In genomic region chr11:99893803-99894202, GRCh38 we compare ENCODE assay signal across 16 cellular contexts.
"Had no signal": no experiment of that assay in that cellular context is flagged by ENCODE, and none has a peak within 500 bp of the region (broad histone marks: within the 10 kb centered on the region; RNA-seq: fewer than 3 reads in every experiment).

No MANE protein-coding gene starts in this region.

- ATAC-seq: activated CD8-positive, alpha-beta T cell treated with anti-CD3 and anti-CD28 coated beads, Interleukin-2, amount 10 ng/mL, durations not matched to agents 7 days and 5 days; naive thymus-derived CD4-positive, alpha-beta T cell; psoas muscle; right cardiac atrium had no signal

- H3K27me3 ChIP-seq: tibial nerve, uterus had no signal

- H3K4me1 ChIP-seq: psoas muscle, tibial nerve, uterus had no signal

- DNase-seq: activated B cell treated with CpG ODN at 0.5 μM for 24 hours; activated CD4-positive, alpha-beta T cell treated with anti-CD3 and anti-CD28 coated beads, Interleukin-2, amount 10 ng/mL, durations not matched to agents 24 days and 14 days; activated CD8-positive, alpha-beta T cell treated with anti-CD3 and anti-CD28 coated beads, Interleukin-2, amount 10 ng/mL, durations not matched to agents 7 days and 5 days; activated naive CD4-positive, alpha-beta T cell treated with Interleukin-2 at 50 U/mL for 16 hours; activated T-cell treated with anti-CD3 and anti-CD28 coated beads, Interleukin-2, amount 50 U/mL, for 24 hours; caudate nucleus; endodermal cell; foreskin fibroblast; naive thymus-derived CD4-positive, alpha-beta T cell; psoas muscle; right cardiac atrium; stimulated activated CD4-positive, alpha-beta T cell treated with anti-CD3 and anti-CD28 coated beads, Interleukin-2, amount 100 ng/mL, for 48 hours; uterus had no signal

- H3K36me3 ChIP-seq: tibial nerve, uterus had no signal

- H3K4me3 ChIP-seq: psoas muscle, skin epidermis, tibial nerve, uterus had no signal

- H3K9me3 ChIP-seq: psoas muscle had no signal

- H3K27ac ChIP-seq: epithelial cell of prostate, psoas muscle, skin epidermis, tibial nerve, uterus had no signal
